ENCODE assay signal across 15 cellular contexts in genomic region chr5:172506921-172507320, GRCh38. TPM values are rescaled to one million over a fixed set of nuclear protein-coding genes. Genes with fewer than 3 reads are reported as not detected.
DNase-seq lines count a peak whose midpoint lies in the region; ATAC-seq and TF ChIP-seq lines count a peak whose summit lies in the region.
"Had no signal": no experiment of that assay in that cellular context is flagged by ENCODE, and none has a peak within 500 bp of the region (broad histone marks: within the 10 kb centered on the region; RNA-seq: fewer than 3 reads in every experiment).

No MANE protein-coding gene starts in this region.

- intact Hi-C loops in heart right ventricle (cut with DNase I), result loop anchor here in 4 of 10 donors (5.0 to 10.0 kb wide), 3 partner anchors 40 to 88 kb away; no protein-coding TSS in a partner anchor
- intact Hi-C loops in Right ventricle myocardium inferior (cut with DNase I), result no loop called here
- intact Hi-C loops in sciatic nerve (cut with DNase I), result no loop called here
- intact Hi-C loops in vagina (cut with DNase I), result loop anchor here (10.0 kb wide), 1 partner anchor 48 kb away; no protein-coding TSS in a partner anchor

- peak in 1 of 2 donors; percentile 3 for DNase-seq in heart right ventricle
- no peak for DNase-seq in Right ventricle myocardium inferior (ENCODE audit: missing footprints)
- DNase-seq in left lobe of liver (ENCODE audit: low spot score), result peak; percentile 14
- DNase-seq in sciatic nerve (ENCODE audit: low spot score), result peak; percentile 25
- peak; percentile 54 to 79 for DNase-seq in vagina (ENCODE audit: extremely low spot score in 2 of 2)
- DNase-seq in GM19238 (ENCODE audit: insufficient read length, low spot score), result no peak
- no peak for DNase-seq in germinal center (ENCODE audit: low spot score)
- DNase-seq: C1 segment of cervical spinal cord, COR-L47, IMR-90, NCI-H1930, NCI-H510A treated with DMSO at 0.1 percent for 48 hours had no signal

- TF ChIP-seq POLR2A in vagina (IDR thresholded peaks at IDR 0.05), result no peak

- H3K9me3 ChIP-seq in heart right ventricle (peaks cover 0 to 14% (median 10%) of the 10 kb centered on the region in 11 donors), vagina (no peaks in the 10 kb centered on the region)

- no peak for TF ChIP-seq CTCF in heart right ventricle (IDR thresholded peaks at IDR 0.05)
- TF ChIP-seq CTCF in vagina (IDR thresholded peaks at IDR 0.05), result no peak

- no peak overlapping the region for H3K4me3 ChIP-seq in heart right ventricle
- H3K4me3 ChIP-seq in vagina, result no peak overlapping the region
- H3K4me3 ChIP-seq: HAP-1 had no signal

- H3K36me3 ChIP-seq in heart right ventricle, result no peaks in the 10 kb centered on the region
- no peaks in the 10 kb centered on the region for H3K36me3 ChIP-seq in vagina
- H3K36me3 ChIP-seq: HAP-1 had no signal

- 98 to 100% methylated on average over 2 of the region's 2 CpGs for WGBS in heart right ventricle, 2 donors

- ATAC-seq in heart right ventricle (no peak), Right ventricle myocardium inferior (no peak), left lobe of liver (no peak), sciatic nerve (no peak), HG02938 (IDR thresholded peaks at IDR 0.05; ENCODE audit: unreplicated experiment) (no peak)
- ATAC-seq: Panc1 had no signal

- peak overlapping the region in 6 of 10 donors; percentile 4 to 92 (median 52) for H3K27ac ChIP-seq in heart right ventricle
- no peak overlapping the region for H3K27ac ChIP-seq in vagina

- H3K27me3 ChIP-seq in heart right ventricle, result no peaks in the 10 kb centered on the region
- H3K27me3 ChIP-seq in vagina, result no peaks in the 10 kb centered on the region

- H3K4me1 ChIP-seq in heart right ventricle (peaks cover 3 to 61% (median 30%) of the 10 kb centered on the region in 9 donors), vagina (peaks cover 15% of the 10 kb centered on the region)
- H3K4me1 ChIP-seq: HAP-1 had no signal

RNA-seq across cellular contexts. Expression of gene SH3PXD2B, which starts 52.6 kb away (rescaled TPM):
- total RNA-seq in heart right ventricle (10 to 100 TPM in 2 of 10 donors, 1 to 10 TPM in 8; 2.9 to 12.5 (median 5.9) TPM), Right ventricle myocardium inferior (5.4 TPM), left lobe of liver (3.8 TPM), sciatic nerve (39.5 TPM), vagina (30.9 TPM)
- 1 to 10 TPM; 1.8 to 5.7 TPM for polyA plus RNA-seq in heart right ventricle

Comparison
In these comparisons a context has a peak if more than half of its experiments do, and no peak if none do; other contexts are left out.
1. DNase-seq: peak in left lobe of liver (single experiment), sciatic nerve (single experiment) and vagina (2 of 2); none in Right ventricle myocardium inferior (single experiment), GM19238 (single experiment) and germinal center (single experiment).